14 cellular contexts compared by ENCODE assay signal in genomic region chr6:166469426-166469961, GRCh38.
DNase-seq lines count a peak whose midpoint lies in the region; ATAC-seq and TF ChIP-seq lines count a peak whose summit lies in the region.
"Had no signal": no experiment of that assay in that cellular context is flagged by ENCODE, and none has a peak within 500 bp of the region (broad histone marks: within the 10 kb centered on the region; RNA-seq: fewer than 3 reads in every experiment).

No MANE protein-coding gene starts in this region.

- H3K4me1 ChIP-seq in BLaER1, result peaks cover 80% of the 10 kb centered on the region
- peaks cover 18% of the 10 kb centered on the region for H3K4me1 ChIP-seq in RWPE2 (ENCODE audit: insufficient read depth, poor library complexity, severe bottlenecking)
- no peaks in the 10 kb centered on the region for H3K4me1 ChIP-seq in spleen

- H3K9ac ChIP-seq in BLaER1, result no peak overlapping the region
- H3K9ac ChIP-seq: GM23248 had no signal

- DNase-seq in RWPE2 (ENCODE audit: low spot score) (no peak), mesenteric fat pad (ENCODE audit: low spot score) (peak; percentile 74), spleen (peak; percentile 58), H4 (ENCODE audit: low spot score) (no peak), medulla oblongata (ENCODE audit: extremely low spot score) (no peak), T-helper 1 cell (no peak)
- DNase-seq: ACHN; Calu3; CD8-positive, alpha-beta T cell; DMS79 treated with DMSO at 0.1 percent for 48 hours; GF-D8; GM23248; HCEC 1CT had no signal

- TF ChIP-seq CTCF in RWPE2 (IDR thresholded peaks at IDR 0.05; ENCODE audit: poor library complexity, severe bottlenecking) (no peak), spleen (IDR thresholded peaks at IDR 0.05 in 8 of 11, conservative IDR thresholded peaks at IDR 0.05 in 3 of 11) (no peak)

- no peaks in the 10 kb centered on the region for H3K36me3 ChIP-seq in BLaER1
- peaks cover 13% of the 10 kb centered on the region; the same call in 1 of the 2 replicates for H3K36me3 ChIP-seq in RWPE2 (ENCODE audit: low read depth)
- peaks cover 0 to 85% (median 14%) of the 10 kb centered on the region in 6 donors for H3K36me3 ChIP-seq in spleen

- H3K9me3 ChIP-seq in BLaER1 (no peaks in the 10 kb centered on the region), RWPE2 (ENCODE audit: severe bottlenecking) (no peaks in the 10 kb centered on the region), spleen (no peaks in the 10 kb centered on the region)

- H3K27ac ChIP-seq in BLaER1, result no peak overlapping the region; the same call in 1 of the 2 replicates
- H3K27ac ChIP-seq in RWPE2 (ENCODE audit: poor library complexity, severe bottlenecking), result peak overlapping the region; percentile 8
- H3K27ac ChIP-seq in spleen, result no peak overlapping the region
- H3K27ac ChIP-seq: GM23248 had no signal

- WGBS in spleen, 5 donors, result 88 to 94% (median 93%) methylated on average over 14 of the region's 14 CpGs

- H3K27me3 ChIP-seq in BLaER1 (no peaks in the 10 kb centered on the region), RWPE2 (ENCODE audit: insufficient read depth, poor library complexity, severe bottlenecking) (no peaks in the 10 kb centered on the region), spleen (replicated peaks in 1 of 7) (no peaks in the 10 kb centered on the region)

- ATAC-seq in RWPE2 (ENCODE audit: low read depth), result no peak
- ATAC-seq: CD8-positive, alpha-beta T cell had no signal

- H3K4me3 ChIP-seq in BLaER1 (no peak overlapping the region), RWPE2 (ENCODE audit: severe bottlenecking) (no peak overlapping the region), spleen (no peak overlapping the region)
- H3K4me3 ChIP-seq: GM23248 had no signal

- H3K4me2 ChIP-seq in BLaER1, result peak overlapping the region; percentile 42

- intact Hi-C loops in spleen (cut with DNase I; ENCODE audit: low total_unique reads), result no loop called here

- TF ChIP-seq POLR2A in spleen (IDR thresholded peaks at IDR 0.05), result no peak

- H4K20me1 ChIP-seq in BLaER1, result no peaks in the 10 kb centered on the region

Comparison
In these comparisons a context has a peak if more than half of its experiments do, and no peak if none do; other contexts are left out.
1. DNase-seq: peak in mesenteric fat pad (single experiment) and spleen (single experiment); none in RWPE2 (single experiment), H4 (single experiment), medulla oblongata (single experiment) and T-helper 1 cell (0 of 5).